9 cellular contexts compared by ENCODE assay signal in genomic region chr2:235492850-235493344, GRCh38. TPM values are rescaled to one million over a fixed set of nuclear protein-coding genes. Genes with fewer than 3 reads are reported as not detected.
DNase-seq lines count a peak whose midpoint lies in the region; ATAC-seq, FAIRE-seq and TF ChIP-seq lines count a peak whose summit lies in the region.
"Had no signal": no experiment of that assay in that cellular context is flagged by ENCODE, and none has a peak within 500 bp of the region (broad histone marks: within the 10 kb centered on the region; RNA-seq: fewer than 3 reads in every experiment).

No MANE protein-coding gene starts in this region.

- peaks cover 7% of the 10 kb centered on the region for H3K4me1 Mint-ChIP-seq in activated CD4-positive, alpha-beta T cell treated with anti-CD3 and anti-CD28 coated beads, Interleukin-2, amount 10 ng/mL, durations not matched to agents 24 days and 14 days

- no peaks in the 10 kb centered on the region for H3K36me3 Mint-ChIP-seq in activated CD4-positive, alpha-beta T cell treated with anti-CD3 and anti-CD28 coated beads, Interleukin-2, amount 10 ng/mL, durations not matched to agents 24 days and 14 days (ENCODE audit: low read depth)

- no peaks in the 10 kb centered on the region for H3K9me3 Mint-ChIP-seq in activated CD4-positive, alpha-beta T cell treated with anti-CD3 and anti-CD28 coated beads, Interleukin-2, amount 10 ng/mL, durations not matched to agents 24 days and 14 days

- no peak for FAIRE-seq in GM12891 (lab: Jason Lieb, UNC)

- ATAC-seq in right lobe of liver (no peak), GM18861 (IDR thresholded peaks at IDR 0.05; ENCODE audit: unreplicated experiment) (no peak), GM19023 (IDR thresholded peaks at IDR 0.05; ENCODE audit: unreplicated experiment) (no peak)

- H3K36me3 ChIP-seq in right lobe of liver (no peaks in the 10 kb centered on the region), tibial artery (no peaks in the 10 kb centered on the region)
- H3K36me3 ChIP-seq: neutrophil had no signal

- TF ChIP-seq POLR2A in right lobe of liver (IDR thresholded peaks at IDR 0.05) (no peak), GM12891 (IDR thresholded peaks at IDR 0.05; ENCODE audit: low read depth, low read length) (no peak)

- H3K4me3 Mint-ChIP-seq in activated CD4-positive, alpha-beta T cell treated with anti-CD3 and anti-CD28 coated beads, Interleukin-2, amount 10 ng/mL, durations not matched to agents 24 days and 14 days = peak overlapping the region; percentile 72

- DNase-seq in activated CD4-positive, alpha-beta T cell treated with anti-CD3 and anti-CD28 coated beads, Interleukin-2, amount 10 ng/mL, durations not matched to agents 24 days and 14 days = no peak
- no peak for DNase-seq in activated CD4-positive, alpha-beta T cell treated with anti-CD3 and anti-CD28 coated beads for 48 hours
- peak in 1 of 2 donors; percentile 22 for DNase-seq in cardiac fibroblast (ENCODE audit: low read depth in 2 of 2)
- no peak for DNase-seq in right lobe of liver
- DNase-seq in tibial artery = no peak
- no peak for DNase-seq in GM12891 (ENCODE audit: insufficient read length, low spot score)

- WGBS in right lobe of liver (ENCODE audit: insufficient coverage, low coverage, low lambda C conversion rate, missing lambda C conversion rate) = 2% methylated on average over 10 of the region's 27 CpGs

- H3K9me3 ChIP-seq in right lobe of liver (no peaks in the 10 kb centered on the region), tibial artery (peaks cover 0 to 6% (median 4%) of the 10 kb centered on the region in 3 donors)
- H3K9me3 ChIP-seq: neutrophil had no signal

- peak overlapping the region; percentile 46 to 67 for H3K4me3 ChIP-seq in cardiac fibroblast (replicated peaks in 1 of 2; ENCODE audit: low read depth in 2 of 2, low read length in 2 of 2)
- peak overlapping the region; percentile 51 to 79 (median 67) for H3K4me3 ChIP-seq in right lobe of liver
- peak overlapping the region; percentile 61 to 71 for H3K4me3 ChIP-seq in tibial artery

- H3K27me3 ChIP-seq in right lobe of liver (no peaks in the 10 kb centered on the region), tibial artery (no peaks in the 10 kb centered on the region)

- no peak for TF ChIP-seq CTCF in cardiac fibroblast (IDR thresholded peaks at IDR 0.05; ENCODE audit: low read depth, low read length)
- no peak for TF ChIP-seq CTCF in right lobe of liver (IDR thresholded peaks at IDR 0.05)
- no peak for TF ChIP-seq CTCF in tibial artery (IDR thresholded peaks at IDR 0.05)

- no peak overlapping the region for H3K27ac Mint-ChIP-seq in activated CD4-positive, alpha-beta T cell treated with anti-CD3 and anti-CD28 coated beads, Interleukin-2, amount 10 ng/mL, durations not matched to agents 24 days and 14 days

- H3K4me1 ChIP-seq in right lobe of liver (peaks cover 0 to 19% (median 10%) of the 10 kb centered on the region in 4 donors), tibial artery (peaks cover 0 to 27% (median 17%) of the 10 kb centered on the region in 4 donors)

- intact Hi-C loops in activated CD4-positive, alpha-beta T cell treated with anti-CD3 and anti-CD28 coated beads, Interleukin-2, amount 10 ng/mL, durations not matched to agents 24 days and 14 days (cut with micrococcal nuclease) = loop anchor here (10.0 kb wide), 1 partner anchor 682 kb away; no protein-coding TSS in a partner anchor
- intact Hi-C loops in right lobe of liver (cut with DNase I) (no loop called here), tibial artery (cut with DNase I; ENCODE audit: low total_unique reads) (no loop called here)

- H3K27ac ChIP-seq in right lobe of liver (peak overlapping the region in 2 of 3 donors; percentile 70 to 83), tibial artery (peak overlapping the region; percentile 69 to 88)
- H3K27ac ChIP-seq: neutrophil had no signal

- peaks cover 54% of the 10 kb centered on the region for H3K27me3 Mint-ChIP-seq in activated CD4-positive, alpha-beta T cell treated with anti-CD3 and anti-CD28 coated beads, Interleukin-2, amount 10 ng/mL, durations not matched to agents 24 days and 14 days

TF ChIP-seq in GM12891, 5 proteins besides CTCF, POLR2A, EP300 and RAD21:
- no peak for TF ChIP-seq SPI1 (IDR thresholded peaks at IDR 0.05; ENCODE audit: low read depth, low read length)
- no peak for TF ChIP-seq POU2F2 (IDR thresholded peaks at IDR 0.05; ENCODE audit: low read depth, low read length)
- TF ChIP-seq PAX5 (IDR thresholded peaks at IDR 0.05; ENCODE audit: insufficient read depth, low read length, severe bottlenecking) = no peak
- no peak for TF ChIP-seq POLR2AphosphoS5 (IDR thresholded peaks at IDR 0.05; ENCODE audit: low read depth, low read length)
- TF ChIP-seq TAF1 (IDR thresholded peaks at IDR 0.05; ENCODE audit: low read depth, low read length) = no peak

RNA-seq across cellular contexts. Expression of gene AGAP1, which starts 0.9 kb away (rescaled TPM):
- total RNA-seq in activated CD4-positive, alpha-beta T cell treated with anti-CD3 and anti-CD28 coated beads, Interleukin-2, amount 10 ng/mL, durations not matched to agents 24 days and 14 days = 2.3 and 3.8 TPM in 2 replicates
- total RNA-seq in right lobe of liver = 10 to 100 TPM in 3 of 6 experiments, 1 to 10 TPM in 3; 8.1 to 11.2 (median 9.8) TPM
- 0.41 TPM for polyA plus RNA-seq in GM12891 (2012; ENCODE audit: low read depth, missing spikeins)
